In the genomic region with DNA sequence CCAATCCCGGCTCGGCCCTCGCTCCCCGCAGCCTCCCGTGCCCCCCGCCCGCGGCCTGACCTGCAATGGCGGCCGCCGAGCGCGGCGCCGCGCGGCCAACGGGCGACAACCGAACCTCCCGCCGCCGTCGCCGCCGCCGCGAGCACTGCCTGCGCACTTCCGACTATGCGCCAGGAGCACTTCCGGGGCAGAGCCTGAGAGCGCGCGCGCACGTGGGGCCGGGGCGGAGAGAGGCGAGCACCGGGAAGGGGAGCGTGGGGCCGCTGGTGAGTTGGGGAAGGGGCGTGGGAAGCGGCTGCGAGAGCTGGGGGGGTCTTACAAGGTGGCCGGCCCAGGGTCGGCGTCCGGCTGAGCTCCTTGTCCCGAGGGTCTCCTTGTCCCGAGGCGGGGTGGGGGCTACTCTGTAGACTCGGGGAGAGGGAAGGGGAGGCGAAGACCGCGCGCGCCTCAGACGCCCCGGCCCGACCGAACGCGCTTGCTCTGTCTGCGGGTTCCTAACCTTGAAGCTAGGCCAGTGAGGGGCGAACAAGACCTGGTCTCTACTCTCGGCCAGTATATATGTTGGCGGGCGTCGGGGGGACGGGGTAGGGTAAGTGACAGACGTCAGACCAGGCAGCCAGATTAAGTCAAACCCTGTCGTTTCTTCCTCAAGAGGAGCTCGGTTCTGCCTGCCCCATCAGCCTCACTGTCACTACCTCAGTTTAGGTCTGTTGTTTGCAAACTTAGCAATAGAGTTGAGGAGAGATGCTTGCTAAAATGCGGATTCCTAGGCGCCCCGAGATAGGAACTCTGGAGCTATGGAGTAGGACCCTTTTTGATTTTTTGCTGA, we compare ENCODE assay signal across 1 cellular context.
TF ChIP-seq lines count a peak whose summit lies in the region.

A gene with protein sequence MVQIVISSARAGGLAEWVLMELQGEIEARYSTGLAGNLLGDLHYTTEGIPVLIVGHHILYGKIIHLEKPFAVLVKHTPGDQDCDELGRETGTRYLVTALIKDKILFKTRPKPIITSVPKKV (minus strand): TSS at position 165 of the 829 bp plus-strand sequence. CDS start 11,130 bp downstream, outside the sequence.
A gene (plus strand): TSS at position 226 of the 829 bp plus-strand sequence. CDS start 811 bp downstream, outside the sequence.

TF ChIP-seq in HepG2, 621 proteins besides CTCF, POLR2A, EP300 and RAD21 (continued from another document and continues in another):
- TF ChIP-seq, protein P1, sequence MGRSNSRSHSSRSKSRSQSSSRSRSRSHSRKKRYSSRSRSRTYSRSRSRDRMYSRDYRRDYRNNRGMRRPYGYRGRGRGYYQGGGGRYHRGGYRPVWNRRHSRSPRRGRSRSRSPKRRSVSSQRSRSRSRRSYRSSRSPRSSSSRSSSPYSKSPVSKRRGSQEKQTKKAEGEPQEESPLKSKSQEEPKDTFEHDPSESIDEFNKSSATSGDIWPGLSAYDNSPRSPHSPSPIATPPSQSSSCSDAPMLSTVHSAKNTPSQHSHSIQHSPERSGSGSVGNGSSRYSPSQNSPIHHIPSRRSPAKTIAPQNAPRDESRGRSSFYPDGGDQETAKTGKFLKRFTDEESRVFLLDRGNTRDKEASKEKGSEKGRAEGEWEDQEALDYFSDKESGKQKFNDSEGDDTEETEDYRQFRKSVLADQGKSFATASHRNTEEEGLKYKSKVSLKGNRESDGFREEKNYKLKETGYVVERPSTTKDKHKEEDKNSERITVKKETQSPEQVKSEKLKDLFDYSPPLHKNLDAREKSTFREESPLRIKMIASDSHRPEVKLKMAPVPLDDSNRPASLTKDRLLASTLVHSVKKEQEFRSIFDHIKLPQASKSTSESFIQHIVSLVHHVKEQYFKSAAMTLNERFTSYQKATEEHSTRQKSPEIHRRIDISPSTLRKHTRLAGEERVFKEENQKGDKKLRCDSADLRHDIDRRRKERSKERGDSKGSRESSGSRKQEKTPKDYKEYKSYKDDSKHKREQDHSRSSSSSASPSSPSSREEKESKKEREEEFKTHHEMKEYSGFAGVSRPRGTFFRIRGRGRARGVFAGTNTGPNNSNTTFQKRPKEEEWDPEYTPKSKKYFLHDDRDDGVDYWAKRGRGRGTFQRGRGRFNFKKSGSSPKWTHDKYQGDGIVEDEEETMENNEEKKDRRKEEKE (IDR thresholded peaks at IDR 0.05), result no peak
- TF ChIP-seq ZNF792 (CRISPR knock-in tag; IDR thresholded peaks at IDR 0.05), result no peak; the same call in 1 of the 2 replicates
- TF ChIP-seq JUND (CRISPR knock-in tag; IDR thresholded peaks at IDR 0.05), result no peak
- TF ChIP-seq, protein P2, sequence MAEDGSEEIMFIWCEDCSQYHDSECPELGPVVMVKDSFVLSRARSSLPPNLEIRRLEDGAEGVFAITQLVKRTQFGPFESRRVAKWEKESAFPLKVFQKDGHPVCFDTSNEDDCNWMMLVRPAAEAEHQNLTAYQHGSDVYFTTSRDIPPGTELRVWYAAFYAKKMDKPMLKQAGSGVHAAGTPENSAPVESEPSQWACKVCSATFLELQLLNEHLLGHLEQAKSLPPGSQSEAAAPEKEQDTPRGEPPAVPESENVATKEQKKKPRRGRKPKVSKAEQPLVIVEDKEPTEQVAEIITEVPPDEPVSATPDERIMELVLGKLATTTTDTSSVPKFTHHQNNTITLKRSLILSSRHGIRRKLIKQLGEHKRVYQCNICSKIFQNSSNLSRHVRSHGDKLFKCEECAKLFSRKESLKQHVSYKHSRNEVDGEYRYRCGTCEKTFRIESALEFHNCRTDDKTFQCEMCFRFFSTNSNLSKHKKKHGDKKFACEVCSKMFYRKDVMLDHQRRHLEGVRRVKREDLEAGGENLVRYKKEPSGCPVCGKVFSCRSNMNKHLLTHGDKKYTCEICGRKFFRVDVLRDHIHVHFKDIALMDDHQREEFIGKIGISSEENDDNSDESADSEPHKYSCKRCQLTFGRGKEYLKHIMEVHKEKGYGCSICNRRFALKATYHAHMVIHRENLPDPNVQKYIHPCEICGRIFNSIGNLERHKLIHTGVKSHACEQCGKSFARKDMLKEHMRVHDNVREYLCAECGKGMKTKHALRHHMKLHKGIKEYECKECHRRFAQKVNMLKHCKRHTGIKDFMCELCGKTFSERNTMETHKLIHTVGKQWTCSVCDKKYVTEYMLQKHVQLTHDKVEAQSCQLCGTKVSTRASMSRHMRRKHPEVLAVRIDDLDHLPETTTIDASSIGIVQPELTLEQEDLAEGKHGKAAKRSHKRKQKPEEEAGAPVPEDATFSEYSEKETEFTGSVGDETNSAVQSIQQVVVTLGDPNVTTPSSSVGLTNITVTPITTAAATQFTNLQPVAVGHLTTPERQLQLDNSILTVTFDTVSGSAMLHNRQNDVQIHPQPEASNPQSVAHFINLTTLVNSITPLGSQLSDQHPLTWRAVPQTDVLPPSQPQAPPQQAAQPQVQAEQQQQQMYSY (CRISPR knock-in tag; IDR thresholded peaks at IDR 0.05), result 0 out of 2 replicates have a peak, but pooled peaks have one; percentile 24
- TF ChIP-seq, protein P3, sequence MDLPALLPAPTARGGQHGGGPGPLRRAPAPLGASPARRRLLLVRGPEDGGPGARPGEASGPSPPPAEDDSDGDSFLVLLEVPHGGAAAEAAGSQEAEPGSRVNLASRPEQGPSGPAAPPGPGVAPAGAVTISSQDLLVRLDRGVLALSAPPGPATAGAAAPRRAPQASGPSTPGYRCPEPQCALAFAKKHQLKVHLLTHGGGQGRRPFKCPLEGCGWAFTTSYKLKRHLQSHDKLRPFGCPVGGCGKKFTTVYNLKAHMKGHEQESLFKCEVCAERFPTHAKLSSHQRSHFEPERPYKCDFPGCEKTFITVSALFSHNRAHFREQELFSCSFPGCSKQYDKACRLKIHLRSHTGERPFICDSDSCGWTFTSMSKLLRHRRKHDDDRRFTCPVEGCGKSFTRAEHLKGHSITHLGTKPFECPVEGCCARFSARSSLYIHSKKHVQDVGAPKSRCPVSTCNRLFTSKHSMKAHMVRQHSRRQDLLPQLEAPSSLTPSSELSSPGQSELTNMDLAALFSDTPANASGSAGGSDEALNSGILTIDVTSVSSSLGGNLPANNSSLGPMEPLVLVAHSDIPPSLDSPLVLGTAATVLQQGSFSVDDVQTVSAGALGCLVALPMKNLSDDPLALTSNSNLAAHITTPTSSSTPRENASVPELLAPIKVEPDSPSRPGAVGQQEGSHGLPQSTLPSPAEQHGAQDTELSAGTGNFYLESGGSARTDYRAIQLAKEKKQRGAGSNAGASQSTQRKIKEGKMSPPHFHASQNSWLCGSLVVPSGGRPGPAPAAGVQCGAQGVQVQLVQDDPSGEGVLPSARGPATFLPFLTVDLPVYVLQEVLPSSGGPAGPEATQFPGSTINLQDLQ (CRISPR knock-in tag; IDR thresholded peaks at IDR 0.05), result 0 out of 2 replicates have a peak, but pooled peaks have one; percentile 88
- TF ChIP-seq ZNF34 (CRISPR knock-in tag; IDR thresholded peaks at IDR 0.05; ENCODE audit: borderline replicate concordance), result peak; percentile 97
- TF ChIP-seq, protein P4, sequence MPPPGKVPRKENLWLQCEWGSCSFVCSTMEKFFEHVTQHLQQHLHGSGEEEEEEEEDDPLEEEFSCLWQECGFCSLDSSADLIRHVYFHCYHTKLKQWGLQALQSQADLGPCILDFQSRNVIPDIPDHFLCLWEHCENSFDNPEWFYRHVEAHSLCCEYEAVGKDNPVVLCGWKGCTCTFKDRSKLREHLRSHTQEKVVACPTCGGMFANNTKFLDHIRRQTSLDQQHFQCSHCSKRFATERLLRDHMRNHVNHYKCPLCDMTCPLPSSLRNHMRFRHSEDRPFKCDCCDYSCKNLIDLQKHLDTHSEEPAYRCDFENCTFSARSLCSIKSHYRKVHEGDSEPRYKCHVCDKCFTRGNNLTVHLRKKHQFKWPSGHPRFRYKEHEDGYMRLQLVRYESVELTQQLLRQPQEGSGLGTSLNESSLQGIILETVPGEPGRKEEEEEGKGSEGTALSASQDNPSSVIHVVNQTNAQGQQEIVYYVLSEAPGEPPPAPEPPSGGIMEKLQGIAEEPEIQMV (CRISPR knock-in tag; IDR thresholded peaks at IDR 0.05; ENCODE audit: low read depth), result peak; percentile 86; the same call in 1 of the 2 replicates
- TF ChIP-seq, protein P5, sequence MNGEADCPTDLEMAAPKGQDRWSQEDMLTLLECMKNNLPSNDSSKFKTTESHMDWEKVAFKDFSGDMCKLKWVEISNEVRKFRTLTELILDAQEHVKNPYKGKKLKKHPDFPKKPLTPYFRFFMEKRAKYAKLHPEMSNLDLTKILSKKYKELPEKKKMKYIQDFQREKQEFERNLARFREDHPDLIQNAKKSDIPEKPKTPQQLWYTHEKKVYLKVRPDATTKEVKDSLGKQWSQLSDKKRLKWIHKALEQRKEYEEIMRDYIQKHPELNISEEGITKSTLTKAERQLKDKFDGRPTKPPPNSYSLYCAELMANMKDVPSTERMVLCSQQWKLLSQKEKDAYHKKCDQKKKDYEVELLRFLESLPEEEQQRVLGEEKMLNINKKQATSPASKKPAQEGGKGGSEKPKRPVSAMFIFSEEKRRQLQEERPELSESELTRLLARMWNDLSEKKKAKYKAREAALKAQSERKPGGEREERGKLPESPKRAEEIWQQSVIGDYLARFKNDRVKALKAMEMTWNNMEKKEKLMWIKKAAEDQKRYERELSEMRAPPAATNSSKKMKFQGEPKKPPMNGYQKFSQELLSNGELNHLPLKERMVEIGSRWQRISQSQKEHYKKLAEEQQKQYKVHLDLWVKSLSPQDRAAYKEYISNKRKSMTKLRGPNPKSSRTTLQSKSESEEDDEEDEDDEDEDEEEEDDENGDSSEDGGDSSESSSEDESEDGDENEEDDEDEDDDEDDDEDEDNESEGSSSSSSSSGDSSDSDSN (CRISPR knock-in tag; IDR thresholded peaks at IDR 0.05), result no peak; the same call in none of the 2 replicates
- no peak for TF ChIP-seq SMC3 (IDR thresholded peaks at IDR 0.05; ENCODE audit: low read length)
- TF ChIP-seq KLF12 (CRISPR knock-in tag; IDR thresholded peaks at IDR 0.05; ENCODE audit: borderline replicate concordance), result 0 out of 2 replicates have a peak, but pooled peaks have one; percentile 19
- no peak for TF ChIP-seq ELF4 (CRISPR knock-in tag; IDR thresholded peaks at IDR 0.05; ENCODE audit: borderline replicate concordance)
- TF ChIP-seq, protein P6, sequence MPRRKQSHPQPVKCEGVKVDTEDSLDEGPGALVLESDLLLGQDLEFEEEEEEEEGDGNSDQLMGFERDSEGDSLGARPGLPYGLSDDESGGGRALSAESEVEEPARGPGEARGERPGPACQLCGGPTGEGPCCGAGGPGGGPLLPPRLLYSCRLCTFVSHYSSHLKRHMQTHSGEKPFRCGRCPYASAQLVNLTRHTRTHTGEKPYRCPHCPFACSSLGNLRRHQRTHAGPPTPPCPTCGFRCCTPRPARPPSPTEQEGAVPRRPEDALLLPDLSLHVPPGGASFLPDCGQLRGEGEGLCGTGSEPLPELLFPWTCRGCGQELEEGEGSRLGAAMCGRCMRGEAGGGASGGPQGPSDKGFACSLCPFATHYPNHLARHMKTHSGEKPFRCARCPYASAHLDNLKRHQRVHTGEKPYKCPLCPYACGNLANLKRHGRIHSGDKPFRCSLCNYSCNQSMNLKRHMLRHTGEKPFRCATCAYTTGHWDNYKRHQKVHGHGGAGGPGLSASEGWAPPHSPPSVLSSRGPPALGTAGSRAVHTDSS (CRISPR knock-in tag; conservative IDR thresholded peaks at IDR 0.05), result 0 out of 2 replicates have a peak, but pooled peaks have one; percentile 82
- no peak for TF ChIP-seq BRD4 (CRISPR knock-in tag; IDR thresholded peaks at IDR 0.05)
- no peak for TF ChIP-seq RAD51 (IDR thresholded peaks at IDR 0.05; ENCODE audit: borderline replicate concordance)
- 0 out of 2 replicates have a peak, but pooled peaks have one; percentile 6 for TF ChIP-seq ONECUT2 (CRISPR knock-in tag; IDR thresholded peaks at IDR 0.05)
- TF ChIP-seq ZNF850 (CRISPR knock-in tag; conservative IDR thresholded peaks at IDR 0.05), result no peak
- TF ChIP-seq FOXA1 (IDR thresholded peaks at IDR 0.05), result no peak
- peak; percentile 37; the same call in 1 of the 2 replicates for TF ChIP-seq FOXA1 (CRISPR knock-in tag; IDR thresholded peaks at IDR 0.05)
- TF ChIP-seq NFYB (CRISPR knock-in tag; IDR thresholded peaks at IDR 0.05), result no peak
- 0 out of 2 replicates have a peak, but pooled peaks have one; percentile 46 for TF ChIP-seq ZC3H13 (CRISPR knock-in tag; IDR thresholded peaks at IDR 0.05)
- TF ChIP-seq ZNF790 (CRISPR knock-in tag; IDR thresholded peaks at IDR 0.05; ENCODE audit: borderline replicate concordance), result 0 out of 2 replicates have a peak, but pooled peaks have one; percentile 39
- TF ChIP-seq IKZF1 (IDR thresholded peaks at IDR 0.05), result no peak
- TF ChIP-seq SNAPC2 (CRISPR knock-in tag; IDR thresholded peaks at IDR 0.05), result 0 out of 2 replicates have a peak, but pooled peaks have one; percentile 22
- TF ChIP-seq, protein P7, sequence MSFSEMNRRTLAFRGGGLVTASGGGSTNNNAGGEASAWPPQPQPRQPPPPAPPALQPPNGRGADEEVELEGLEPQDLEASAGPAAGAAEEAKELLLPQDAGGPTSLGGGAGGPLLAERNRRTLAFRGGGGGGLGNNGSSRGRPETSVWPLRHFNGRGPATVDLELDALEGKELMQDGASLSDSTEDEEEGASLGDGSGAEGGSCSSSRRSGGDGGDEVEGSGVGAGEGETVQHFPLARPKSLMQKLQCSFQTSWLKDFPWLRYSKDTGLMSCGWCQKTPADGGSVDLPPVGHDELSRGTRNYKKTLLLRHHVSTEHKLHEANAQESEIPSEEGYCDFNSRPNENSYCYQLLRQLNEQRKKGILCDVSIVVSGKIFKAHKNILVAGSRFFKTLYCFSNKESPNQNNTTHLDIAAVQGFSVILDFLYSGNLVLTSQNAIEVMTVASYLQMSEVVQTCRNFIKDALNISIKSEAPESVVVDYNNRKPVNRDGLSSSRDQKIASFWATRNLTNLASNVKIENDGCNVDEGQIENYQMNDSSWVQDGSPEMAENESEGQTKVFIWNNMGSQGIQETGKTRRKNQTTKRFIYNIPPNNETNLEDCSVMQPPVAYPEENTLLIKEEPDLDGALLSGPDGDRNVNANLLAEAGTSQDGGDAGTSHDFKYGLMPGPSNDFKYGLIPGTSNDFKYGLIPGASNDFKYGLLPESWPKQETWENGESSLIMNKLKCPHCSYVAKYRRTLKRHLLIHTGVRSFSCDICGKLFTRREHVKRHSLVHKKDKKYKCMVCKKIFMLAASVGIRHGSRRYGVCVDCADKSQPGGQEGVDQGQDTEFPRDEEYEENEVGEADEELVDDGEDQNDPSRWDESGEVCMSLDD (CRISPR knock-in tag; IDR thresholded peaks at IDR 0.05; ENCODE audit: borderline replicate concordance), result 0 out of 2 replicates have a peak, but pooled peaks have one; percentile 19
- TF ChIP-seq, protein P8, sequence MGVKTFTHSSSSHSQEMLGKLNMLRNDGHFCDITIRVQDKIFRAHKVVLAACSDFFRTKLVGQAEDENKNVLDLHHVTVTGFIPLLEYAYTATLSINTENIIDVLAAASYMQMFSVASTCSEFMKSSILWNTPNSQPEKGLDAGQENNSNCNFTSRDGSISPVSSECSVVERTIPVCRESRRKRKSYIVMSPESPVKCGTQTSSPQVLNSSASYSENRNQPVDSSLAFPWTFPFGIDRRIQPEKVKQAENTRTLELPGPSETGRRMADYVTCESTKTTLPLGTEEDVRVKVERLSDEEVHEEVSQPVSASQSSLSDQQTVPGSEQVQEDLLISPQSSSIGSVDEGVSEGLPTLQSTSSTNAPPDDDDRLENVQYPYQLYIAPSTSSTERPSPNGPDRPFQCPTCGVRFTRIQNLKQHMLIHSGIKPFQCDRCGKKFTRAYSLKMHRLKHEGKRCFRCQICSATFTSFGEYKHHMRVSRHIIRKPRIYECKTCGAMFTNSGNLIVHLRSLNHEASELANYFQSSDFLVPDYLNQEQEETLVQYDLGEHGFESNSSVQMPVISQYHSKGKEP (CRISPR knock-in tag; IDR thresholded peaks at IDR 0.05), result no peak
